In genomic region chr15:75738647-75739325, GRCh38 we compare ENCODE assay signal across 8 cellular contexts. TPM values are rescaled to one million over a fixed set of nuclear protein-coding genes. Genes with fewer than 3 reads are reported as not detected.
DNase-seq lines count a peak whose midpoint lies in the region; ATAC-seq and TF ChIP-seq lines count a peak whose summit lies in the region.

No MANE protein-coding gene starts in this region.

- peaks cover 5% of the 10 kb centered on the region for H3K27me3 Mint-ChIP-seq in IgD-negative memory B cell
- peaks cover 20% of the 10 kb centered on the region for H3K27me3 Mint-ChIP-seq in activated T-cell treated with anti-CD3 and anti-CD28 coated beads, Interleukin-2, amount 50 U/mL, for 24 hours

- H3K4me3 ChIP-seq in PC-3 (ENCODE audit: low read length), result peak overlapping the region; percentile 94
- peak overlapping the region; percentile 57 to 60 for H3K4me3 ChIP-seq in esophagus (ENCODE audit: low read depth in 1 of 2, low read length in 2 of 2)
- peak overlapping the region; percentile 62 to 90 for H3K4me3 ChIP-seq in muscle layer of duodenum (ENCODE audit: low read depth in 1 of 2, low read length in 2 of 2)

- 9 to 10% methylated on average over 39 to 54 of the region's 54 CpGs for WGBS in esophagus, 2 donors

- TF ChIP-seq CTCF in PC-3 (conservative IDR thresholded peaks at IDR 0.05; ENCODE audit: low read depth, low read length), result no peak

- no peaks in the 10 kb centered on the region for H3K4me1 ChIP-seq in PC-3 (ENCODE audit: insufficient read depth, low read length)
- no peaks in the 10 kb centered on the region for H3K4me1 ChIP-seq in esophagus (ENCODE audit: control insufficient read depth in 2 of 2, insufficient read depth in 2 of 2, low read length in 1 of 2)
- peaks cover 0 to 11% of the 10 kb centered on the region in 2 donors for H3K4me1 ChIP-seq in muscle layer of duodenum (ENCODE audit: control insufficient read depth in 1 of 2, insufficient read depth in 2 of 2, low read length in 2 of 2)

- peaks cover 6 to 15% (median 9%) of the 10 kb centered on the region in 3 donors for H3K4me1 Mint-ChIP-seq in IgD-negative memory B cell
- H3K4me1 Mint-ChIP-seq in activated T-cell treated with anti-CD3 and anti-CD28 coated beads, Interleukin-2, amount 50 U/mL, for 24 hours (ENCODE audit: low read depth), result peaks cover 14% of the 10 kb centered on the region

- H3K27ac Mint-ChIP-seq in IgD-negative memory B cell, result peak overlapping the region; percentile 63 to 94 (median 88)
- H3K27ac Mint-ChIP-seq in activated T-cell treated with anti-CD3 and anti-CD28 coated beads, Interleukin-2, amount 50 U/mL, for 24 hours, result peak overlapping the region; percentile 63

- peaks cover 2% of the 10 kb centered on the region for H3K36me3 Mint-ChIP-seq in IgD-negative memory B cell
- H3K36me3 Mint-ChIP-seq in activated T-cell treated with anti-CD3 and anti-CD28 coated beads, Interleukin-2, amount 50 U/mL, for 24 hours (ENCODE audit: low read depth), result no peaks in the 10 kb centered on the region

- intact Hi-C loops in PC-3 (cut with micrococcal nuclease), result no loop called here

- DNase-seq in DMS 273 (lab: John Stamatoyannopoulos, UW; ENCODE audit: unreplicated experiment) (peak; percentile 95), PC-3 (peak; percentile 87)
- DNase-seq in activated T-cell treated with anti-CD3 and anti-CD28 coated beads, Interleukin-2, amount 50 U/mL, for 24 hours, result peak; percentile 96
- DNase-seq in stimulated activated CD8-positive, alpha-beta memory T cell treated with anti-CD3 and anti-CD28 coated beads, Interleukin-4, amount 100 ng/mL, for 48 hours, result peak; percentile 95

- no TSS peak for BruUV-seq in PC-3 (replicated peaks; lab: Mats Ljungman, UMichigan)

- no peaks in the 10 kb centered on the region for H4K20me1 ChIP-seq in PC-3 (ENCODE audit: low read length)

- POLR2A ChIA-PET in PC-3 (lab: Charles Lee; ENCODE audit: unreplicated experiment), result no interaction called here

- H3F3A ChIP-seq in PC-3 (ENCODE audit: low read length, unreplicated experiment), result no peaks in the 10 kb centered on the region

- CTCF ChIA-PET in PC-3 (lab: Charles Lee), result interaction anchor here (1.1 kb wide), 1 partner anchor 71 kb away, joined by 4 read pairs; no protein-coding TSS in a partner anchor

- no peaks in the 10 kb centered on the region for H3K9me3 Mint-ChIP-seq in IgD-negative memory B cell
- H3K9me3 Mint-ChIP-seq in activated T-cell treated with anti-CD3 and anti-CD28 coated beads, Interleukin-2, amount 50 U/mL, for 24 hours, result no peaks in the 10 kb centered on the region

- H3K9me2 ChIP-seq in PC-3 (replicated peaks; ENCODE audit: low read length), result no peaks in the 10 kb centered on the region

- ATAC-seq in GM21619 (IDR thresholded peaks at IDR 0.05; ENCODE audit: unreplicated experiment) (peak; percentile 94), PC-3 (peak; percentile 98)

- H3K27me3 ChIP-seq in PC-3 (ENCODE audit: low read length) (no peaks in the 10 kb centered on the region), esophagus (ENCODE audit: control insufficient read depth in 1 of 2, insufficient read depth in 2 of 2, low read length in 2 of 2) (no peaks in the 10 kb centered on the region), muscle layer of duodenum (ENCODE audit: low read depth, low read length) (no peaks in the 10 kb centered on the region)

- H3K36me3 ChIP-seq in PC-3 (ENCODE audit: low read depth, low read length) (no peaks in the 10 kb centered on the region), esophagus (ENCODE audit: control insufficient read depth in 2 of 2, insufficient read depth in 2 of 2, low read length in 1 of 2) (no peaks in the 10 kb centered on the region), muscle layer of duodenum (ENCODE audit: control insufficient read depth in 1 of 2, insufficient read depth in 2 of 2, low read length in 2 of 2) (no peaks in the 10 kb centered on the region)

- H2AFZ ChIP-seq in PC-3 (ENCODE audit: low read length), result peak overlapping the region; percentile 100

- H3K4me2 ChIP-seq in PC-3 (ENCODE audit: low read length), result peak overlapping the region; percentile 100

- H3K9ac ChIP-seq in PC-3 (ENCODE audit: low read length), result no peak overlapping the region

- no peaks in the 10 kb centered on the region for H3K79me2 ChIP-seq in PC-3 (ENCODE audit: low read length)

- H3K9me3 ChIP-seq in PC-3 (ENCODE audit: low read length) (no peaks in the 10 kb centered on the region), esophagus (ENCODE audit: control insufficient read depth in 2 of 2, insufficient read depth in 1 of 2, low read depth in 1 of 2, low read length in 1 of 2) (no peaks in the 10 kb centered on the region), muscle layer of duodenum (ENCODE audit: control insufficient read depth in 1 of 2, low read length in 2 of 2) (no peaks in the 10 kb centered on the region)

- H3K27ac ChIP-seq in PC-3 (ENCODE audit: low read length), result no peak overlapping the region
- peak overlapping the region in 1 of 2 donors; percentile 8 for H3K27ac ChIP-seq in esophagus (ENCODE audit: low read depth in 2 of 2, low read length in 1 of 2)
- H3K27ac ChIP-seq in muscle layer of duodenum (ENCODE audit: low read length), result no peak overlapping the region

- H3K4me3 Mint-ChIP-seq in IgD-negative memory B cell, result peak overlapping the region; percentile 84 to 91 (median 89)
- H3K4me3 Mint-ChIP-seq in activated T-cell treated with anti-CD3 and anti-CD28 coated beads, Interleukin-2, amount 50 U/mL, for 24 hours, result peak overlapping the region; percentile 75

RNA-seq across cellular contexts. Expression of gene CSPG4, which starts 26.1 kb away (rescaled TPM):
- not detected for polyA plus RNA-seq in IgD-negative memory B cell
- 2.0 and 2.9 TPM in 2 replicates for total RNA-seq in PC-3 (2014; rRNA removed)
- 1 to 10 TPM; 3.0 to 4.0 TPM for polyA plus RNA-seq in esophagus
